ENCODE assay signal across 1 cellular context in the genomic region with DNA sequence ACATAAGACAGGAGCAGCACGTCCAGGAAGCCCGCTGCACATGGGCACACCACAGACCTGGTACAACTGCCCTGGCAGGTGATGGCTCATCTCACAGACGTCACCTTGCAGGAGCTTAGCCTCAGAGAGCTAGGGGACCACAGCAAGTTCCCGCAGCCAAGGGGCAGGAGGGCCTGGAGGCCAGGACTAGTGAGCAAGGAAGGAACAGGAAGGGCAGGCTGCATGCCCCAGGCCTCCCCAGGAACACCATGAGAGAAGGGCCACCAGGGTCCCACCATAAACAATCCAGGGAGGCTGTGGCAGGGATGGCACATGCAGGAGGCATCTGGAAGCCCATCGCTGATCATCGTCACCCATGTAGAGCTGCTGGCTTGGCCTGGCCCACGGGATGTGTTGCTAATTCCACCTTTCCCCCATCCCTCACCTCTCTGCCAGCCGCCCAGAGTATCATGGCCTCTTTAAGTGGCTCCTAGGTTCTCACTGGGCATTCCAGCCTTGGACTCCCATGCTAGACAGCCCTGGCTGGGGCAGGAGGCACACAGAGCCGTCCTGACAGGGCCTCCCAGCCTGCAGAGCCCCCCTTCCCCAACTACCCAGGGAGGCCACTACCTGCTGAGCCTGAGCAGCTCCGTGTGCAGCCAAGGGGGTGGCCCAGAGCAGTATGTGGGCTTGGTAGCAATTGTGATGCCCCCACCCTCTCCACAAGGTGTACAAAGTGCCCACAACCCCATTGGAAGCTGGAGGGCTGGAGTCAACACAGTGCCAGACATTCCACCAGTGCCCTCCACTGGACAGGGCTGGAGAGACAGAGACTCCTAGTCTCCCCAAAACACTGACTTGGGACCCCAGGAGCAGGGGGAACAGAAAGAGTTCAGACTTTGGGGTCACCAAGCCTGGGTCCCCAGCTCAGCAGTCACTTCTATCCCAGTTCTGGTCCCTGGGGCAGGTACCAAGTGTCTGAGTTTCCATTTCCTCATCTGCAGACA.
TF ChIP-seq lines count a peak whose summit lies in the region.

No MANE protein-coding gene starts in this region.

TF ChIP-seq in HEK293, 187 proteins besides CTCF, POLR2A, EP300 and RAD21 (continued from another document):
- TF ChIP-seq, protein P1, sequence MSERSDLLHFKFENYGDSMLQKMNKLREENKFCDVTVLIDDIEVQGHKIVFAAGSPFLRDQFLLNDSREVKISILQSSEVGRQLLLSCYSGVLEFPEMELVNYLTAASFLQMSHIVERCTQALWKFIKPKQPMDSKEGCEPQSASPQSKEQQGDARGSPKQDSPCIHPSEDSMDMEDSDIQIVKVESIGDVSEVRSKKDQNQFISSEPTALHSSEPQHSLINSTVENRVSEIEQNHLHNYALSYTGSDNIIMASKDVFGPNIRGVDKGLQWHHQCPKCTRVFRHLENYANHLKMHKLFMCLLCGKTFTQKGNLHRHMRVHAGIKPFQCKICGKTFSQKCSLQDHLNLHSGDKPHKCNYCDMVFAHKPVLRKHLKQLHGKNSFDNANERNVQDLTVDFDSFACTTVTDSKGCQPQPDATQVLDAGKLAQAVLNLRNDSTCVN (tag by site-specific recombination; optimal IDR thresholded peaks at IDR 0.05), result no peak
- TF ChIP-seq, protein P2, sequence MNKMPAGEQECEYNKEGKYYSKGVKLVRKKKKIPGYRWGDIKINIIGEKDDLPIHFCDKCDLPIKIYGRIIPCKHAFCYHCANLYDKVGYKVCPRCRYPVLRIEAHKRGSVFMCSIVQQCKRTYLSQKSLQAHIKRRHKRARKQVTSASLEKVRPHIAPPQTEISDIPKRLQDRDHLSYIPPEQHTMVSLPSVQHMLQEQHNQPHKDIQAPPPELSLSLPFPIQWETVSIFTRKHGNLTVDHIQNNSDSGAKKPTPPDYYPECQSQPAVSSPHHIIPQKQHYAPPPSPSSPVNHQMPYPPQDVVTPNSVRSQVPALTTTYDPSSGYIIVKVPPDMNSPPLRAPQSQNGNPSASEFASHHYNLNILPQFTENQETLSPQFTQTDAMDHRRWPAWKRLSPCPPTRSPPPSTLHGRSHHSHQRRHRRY (tag by site-specific recombination; IDR thresholded peaks at IDR 0.05), result no peak
- peak; percentile 74 for TF ChIP-seq ZIC2 (tag by site-specific recombination; IDR thresholded peaks at IDR 0.05)
- TF ChIP-seq, protein P3, sequence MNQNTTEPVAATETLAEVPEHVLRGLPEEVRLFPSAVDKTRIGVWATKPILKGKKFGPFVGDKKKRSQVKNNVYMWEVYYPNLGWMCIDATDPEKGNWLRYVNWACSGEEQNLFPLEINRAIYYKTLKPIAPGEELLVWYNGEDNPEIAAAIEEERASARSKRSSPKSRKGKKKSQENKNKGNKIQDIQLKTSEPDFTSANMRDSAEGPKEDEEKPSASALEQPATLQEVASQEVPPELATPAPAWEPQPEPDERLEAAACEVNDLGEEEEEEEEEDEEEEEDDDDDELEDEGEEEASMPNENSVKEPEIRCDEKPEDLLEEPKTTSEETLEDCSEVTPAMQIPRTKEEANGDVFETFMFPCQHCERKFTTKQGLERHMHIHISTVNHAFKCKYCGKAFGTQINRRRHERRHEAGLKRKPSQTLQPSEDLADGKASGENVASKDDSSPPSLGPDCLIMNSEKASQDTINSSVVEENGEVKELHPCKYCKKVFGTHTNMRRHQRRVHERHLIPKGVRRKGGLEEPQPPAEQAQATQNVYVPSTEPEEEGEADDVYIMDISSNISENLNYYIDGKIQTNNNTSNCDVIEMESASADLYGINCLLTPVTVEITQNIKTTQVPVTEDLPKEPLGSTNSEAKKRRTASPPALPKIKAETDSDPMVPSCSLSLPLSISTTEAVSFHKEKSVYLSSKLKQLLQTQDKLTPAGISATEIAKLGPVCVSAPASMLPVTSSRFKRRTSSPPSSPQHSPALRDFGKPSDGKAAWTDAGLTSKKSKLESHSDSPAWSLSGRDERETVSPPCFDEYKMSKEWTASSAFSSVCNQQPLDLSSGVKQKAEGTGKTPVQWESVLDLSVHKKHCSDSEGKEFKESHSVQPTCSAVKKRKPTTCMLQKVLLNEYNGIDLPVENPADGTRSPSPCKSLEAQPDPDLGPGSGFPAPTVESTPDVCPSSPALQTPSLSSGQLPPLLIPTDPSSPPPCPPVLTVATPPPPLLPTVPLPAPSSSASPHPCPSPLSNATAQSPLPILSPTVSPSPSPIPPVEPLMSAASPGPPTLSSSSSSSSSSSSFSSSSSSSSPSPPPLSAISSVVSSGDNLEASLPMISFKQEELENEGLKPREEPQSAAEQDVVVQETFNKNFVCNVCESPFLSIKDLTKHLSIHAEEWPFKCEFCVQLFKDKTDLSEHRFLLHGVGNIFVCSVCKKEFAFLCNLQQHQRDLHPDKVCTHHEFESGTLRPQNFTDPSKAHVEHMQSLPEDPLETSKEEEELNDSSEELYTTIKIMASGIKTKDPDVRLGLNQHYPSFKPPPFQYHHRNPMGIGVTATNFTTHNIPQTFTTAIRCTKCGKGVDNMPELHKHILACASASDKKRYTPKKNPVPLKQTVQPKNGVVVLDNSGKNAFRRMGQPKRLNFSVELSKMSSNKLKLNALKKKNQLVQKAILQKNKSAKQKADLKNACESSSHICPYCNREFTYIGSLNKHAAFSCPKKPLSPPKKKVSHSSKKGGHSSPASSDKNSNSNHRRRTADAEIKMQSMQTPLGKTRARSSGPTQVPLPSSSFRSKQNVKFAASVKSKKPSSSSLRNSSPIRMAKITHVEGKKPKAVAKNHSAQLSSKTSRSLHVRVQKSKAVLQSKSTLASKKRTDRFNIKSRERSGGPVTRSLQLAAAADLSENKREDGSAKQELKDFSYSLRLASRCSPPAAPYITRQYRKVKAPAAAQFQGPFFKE (tag by site-specific recombination; IDR thresholded peaks at IDR 0.05; ENCODE audit: borderline replicate concordance), result no peak
- TF ChIP-seq ZNF747 (tag by site-specific recombination; IDR thresholded peaks at IDR 0.05), result no peak
